ENCODE assay signal across 22 cellular contexts in genomic region chr20:62945771-62946339, GRCh38. TPM values are rescaled to one million over a fixed set of nuclear protein-coding genes. Genes with fewer than 3 reads are reported as not detected.
"Had no signal": no experiment of that assay in that cellular context is flagged by ENCODE, and none has a peak within 500 bp of the region (broad histone marks: within the 10 kb centered on the region; RNA-seq: fewer than 3 reads in every experiment).

No MANE protein-coding gene starts in this region.

- H3K9me3 Mint-ChIP-seq: naive thymus-derived CD8-positive, alpha-beta T cell; neural progenitor cell; stimulated activated naive CD8-positive, alpha-beta T cell treated with anti-CD3 and anti-CD28 coated beads, Interleukin-15, Interleukin-2, amounts not matched to agents 100 ng/mL and 50 ng/mL, for 24 hours; T-cell; WTC11 had no signal

- FAIRE-seq: bronchial epithelial cell, endometrium had no signal

- DNase-seq: activated T-cell treated with anti-CD3 and anti-CD28 coated beads, Interleukin-2, amount 50 U/mL, for 1 hour; amniotic stem cell; cerebellar nuclear complex; foreskin fibroblast; heart right ventricle; islet precursor cell; mammary epithelial cell; naive thymus-derived CD8-positive, alpha-beta T cell; retina; stimulated activated CD4-positive, alpha-beta T cell treated with anti-CD3 and anti-CD28 coated beads, Interleukin-1b, Interleukin-23, amount 100 ng/mL, for 48 hours; substantia nigra; T-cell; thyroid gland had no signal

- H3K27ac ChIP-seq: coronary artery, heart right ventricle, neural progenitor cell, thyroid gland had no signal

- H3K27me3 ChIP-seq: heart right ventricle, neural progenitor cell, thyroid gland had no signal

- H3K36me3 ChIP-seq: neural progenitor cell had no signal

- H3K4me1 Mint-ChIP-seq: mesothelial cell of epicardium, neural progenitor cell, WTC11 had no signal

- H3K27ac Mint-ChIP-seq: mesothelial cell of epicardium; naive thymus-derived CD8-positive, alpha-beta T cell; neural progenitor cell; T-cell; WTC11 had no signal

- H3K9me3 ChIP-seq: thyroid gland had no signal

- ATAC-seq: activated naive CD4-positive, alpha-beta T cell treated with anti-CD3 and anti-CD28 coated beads, Interleukin-2, amount 50 U/mL, for 72 hours; naive thymus-derived CD8-positive, alpha-beta T cell; T-cell; WTC11 had no signal

- H3K4me1 ChIP-seq: neural progenitor cell, thyroid gland had no signal

- H3K27me3 Mint-ChIP-seq: naive thymus-derived CD8-positive, alpha-beta T cell; stimulated activated naive CD8-positive, alpha-beta T cell treated with anti-CD3 and anti-CD28 coated beads, Interleukin-15, Interleukin-2, amounts not matched to agents 100 ng/mL and 50 ng/mL, for 24 hours; T-cell had no signal

- H3K4me3 Mint-ChIP-seq: mesothelial cell of epicardium; naive thymus-derived CD8-positive, alpha-beta T cell; neural progenitor cell; stimulated activated naive CD8-positive, alpha-beta T cell treated with anti-CD3 and anti-CD28 coated beads, Interleukin-15, Interleukin-2, amounts not matched to agents 100 ng/mL and 50 ng/mL, for 24 hours; T-cell; WTC11 had no signal

- H3K4me3 ChIP-seq: coronary artery, heart right ventricle, neural progenitor cell, thyroid gland had no signal

RNA-seq across cellular contexts. Expression of gene SLC17A9, which starts 6.7 kb away (rescaled TPM):
- total RNA-seq: skeletal muscle tissue had no signal
